ENCODE assay signal across 14 cellular contexts in genomic region chr15:57045741-57046382, GRCh38.
DNase-seq lines count a peak whose midpoint lies in the region; ATAC-seq and TF ChIP-seq lines count a peak whose summit lies in the region.
"Had no signal": no experiment of that assay in that cellular context is flagged by ENCODE, and none has a peak within 500 bp of the region (broad histone marks: within the 10 kb centered on the region; RNA-seq: fewer than 3 reads in every experiment).

No MANE protein-coding gene starts in this region.

- TF ChIP-seq EP300 in sigmoid colon (IDR thresholded peaks at IDR 0.05) = no peak

- no peak overlapping the region for H2BK20ac ChIP-seq in H9 (ENCODE audit: low read depth, low read length, poor library complexity, severe bottlenecking)

- H3K9me3 ChIP-seq in sigmoid colon (no peaks in the 10 kb centered on the region), H9 (ENCODE audit: control insufficient read depth, low read depth, low read length) (no peaks in the 10 kb centered on the region)
- H3K9me3 ChIP-seq: HAP-1 had no signal

- H4K20me1 ChIP-seq in H9 (ENCODE audit: control insufficient read depth, insufficient read depth, insufficient read length) = no peaks in the 10 kb centered on the region

- H2AFZ ChIP-seq in H9 (ENCODE audit: low read length) = no peak overlapping the region

- H3K4me2 ChIP-seq in H9 (ENCODE audit: insufficient read depth, insufficient read length, low read length) = no peak overlapping the region

- H3K79me2 ChIP-seq in H9 (ENCODE audit: insufficient read depth, low read length) = peaks cover 5% of the 10 kb centered on the region; the same call in 1 of the 2 replicates

- H3K36me3 ChIP-seq in sigmoid colon = no peaks in the 10 kb centered on the region
- H3K36me3 ChIP-seq: HAP-1 had no signal

- no peak overlapping the region for H3K56ac ChIP-seq in H9 (ENCODE audit: insufficient read length, low read depth, low read length)

- H3K27me3 Mint-ChIP-seq in H9 (ENCODE audit: low read depth) = no peaks in the 10 kb centered on the region

- H3K9ac ChIP-seq in H9 (ENCODE audit: extremely low read depth, insufficient read length, low read length) = no peak overlapping the region

- no peak for TF ChIP-seq POLR2A in sigmoid colon (IDR thresholded peaks at IDR 0.05)

- H3K23ac ChIP-seq in H9 (ENCODE audit: insufficient read length, low read depth, low read length) = no peak overlapping the region

- H3K27ac Mint-ChIP-seq in H9 = peak overlapping the region in 1 of 3 experiments; percentile 21; a peak in 1 of 7 replicates

- H3K4me3 Mint-ChIP-seq in H9 = no peak overlapping the region

- no peak overlapping the region for H3K4me3 ChIP-seq in GM12865 (ENCODE audit: low read depth, low read length)
- no peak overlapping the region for H3K4me3 ChIP-seq in sigmoid colon
- H3K4me3 ChIP-seq: HAP-1, K562 had no signal

- no peak overlapping the region for H3T11ph ChIP-seq in H9 (ENCODE audit: low read length)

- H3K27me3 ChIP-seq in sigmoid colon = no peaks in the 10 kb centered on the region
- no peaks in the 10 kb centered on the region for H3K27me3 ChIP-seq in H9 (ENCODE audit: insufficient read depth, low read length)

- H3K4ac ChIP-seq in H9 (ENCODE audit: low read depth, low read length) = no peak overlapping the region

- no peak overlapping the region for H2BK12ac ChIP-seq in H9 (ENCODE audit: insufficient read length, low read depth, low read length)

- peaks cover 40 to 56% of the 10 kb centered on the region in 2 experiments for H3K4me1 Mint-ChIP-seq in H9

- H3K9me3 Mint-ChIP-seq in H9 = no peaks in the 10 kb centered on the region

- no peak overlapping the region for H4K5ac ChIP-seq in H9 (ENCODE audit: insufficient read length, low read depth, low read length)

- H2BK5ac ChIP-seq in H9 (ENCODE audit: insufficient read length, low read length) = no peak overlapping the region

- no peak overlapping the region for H3K18ac ChIP-seq in H9 (ENCODE audit: insufficient read length, low read depth, low read length)

- intact Hi-C loops in sigmoid colon (cut with DNase I) = no loop called here

- H3K79me1 ChIP-seq in H9 (ENCODE audit: insufficient read depth, low read depth, low read length, poor library complexity, severe bottlenecking) = no peaks in the 10 kb centered on the region

- ATAC-seq in GM19351 (IDR thresholded peaks at IDR 0.05; ENCODE audit: unreplicated experiment) = peak; percentile 90
- peak; percentile 96 for ATAC-seq in HG02759 (IDR thresholded peaks at IDR 0.05; ENCODE audit: unreplicated experiment)
- ATAC-seq in HG03469 (IDR thresholded peaks at IDR 0.05; ENCODE audit: unreplicated experiment) = peak; percentile 80

- DNase-seq in GM12865 (ENCODE audit: low read depth) (peak; percentile 70), sigmoid colon (no peak), AG08395 (ENCODE audit: low spot score) (no peak), H9 (no peak)
- DNase-seq in activated CD8-positive, alpha-beta memory T cell treated with anti-CD3 and anti-CD28 coated beads for 24 hours = no peak
- DNase-seq: activated CD8-positive, alpha-beta memory T cell treated with anti-CD3 and anti-CD28 coated beads, Interleukin-2, amount 50 U/mL, for 4 hours; EL; NCI-H2081 had no signal

- peaks cover 0 to 51% (median 21%) of the 10 kb centered on the region in 4 donors for H3K4me1 ChIP-seq in sigmoid colon
- H3K4me1 ChIP-seq in H9 (ENCODE audit: insufficient read depth, low read length) = no peaks in the 10 kb centered on the region

- TF ChIP-seq CTCF in GM12865 (IDR thresholded peaks at IDR 0.05; ENCODE audit: insufficient read depth, low read depth, low read length, missing control alignments) = no peak
- TF ChIP-seq CTCF in sigmoid colon (IDR thresholded peaks at IDR 0.05) = no peak
- TF ChIP-seq CTCF in H9 (conservative IDR thresholded peaks at IDR 0.05) = no peak

- 82 to 85% methylated on average over 5 of the region's 5 CpGs for WGBS in sigmoid colon, 2 donors
- no CpG with 5 or more reads among the region's 5 CpGs for WGBS in H9 (ENCODE audit: extremely low coverage, insufficient read length, low lambda C conversion rate)

- H3K23me2 ChIP-seq in H9 (ENCODE audit: insufficient read length, low read depth, low read length, poor library complexity, severe bottlenecking) = no peaks in the 10 kb centered on the region

- H4K8ac ChIP-seq in H9 (replicated peaks; ENCODE audit: insufficient read length, low read depth, low read length) = no peak overlapping the region

- H3K14ac ChIP-seq in H9 (ENCODE audit: insufficient read depth, low read length) = no peak overlapping the region

- H3K36me3 Mint-ChIP-seq in H9 (ENCODE audit: insufficient read depth in 1 of 3, low read depth in 3 of 3) = peaks cover 0 to 7% (median 6%) of the 10 kb centered on the region in 3 experiments; a peak in 4 of 7 replicates

- H3K27ac ChIP-seq in sigmoid colon (no peak overlapping the region), H9 (ENCODE audit: insufficient read length, low read depth, low read length) (no peak overlapping the region)
- H3K27ac ChIP-seq: epithelial cell of prostate had no signal

- no peak overlapping the region for H2AK5ac ChIP-seq in H9 (ENCODE audit: insufficient read length, low read length)

- no peak overlapping the region for H2BK120ac ChIP-seq in H9 (ENCODE audit: low read depth, low read length, poor library complexity, severe bottlenecking)

- no peak overlapping the region for H4K91ac ChIP-seq in H9 (ENCODE audit: insufficient read length, low read depth, low read length)

- no peak overlapping the region for H2BK15ac ChIP-seq in H9 (ENCODE audit: low read depth, low read length)
